Comparison of ENCODE assay signal across 18 cellular contexts in the genomic region with DNA sequence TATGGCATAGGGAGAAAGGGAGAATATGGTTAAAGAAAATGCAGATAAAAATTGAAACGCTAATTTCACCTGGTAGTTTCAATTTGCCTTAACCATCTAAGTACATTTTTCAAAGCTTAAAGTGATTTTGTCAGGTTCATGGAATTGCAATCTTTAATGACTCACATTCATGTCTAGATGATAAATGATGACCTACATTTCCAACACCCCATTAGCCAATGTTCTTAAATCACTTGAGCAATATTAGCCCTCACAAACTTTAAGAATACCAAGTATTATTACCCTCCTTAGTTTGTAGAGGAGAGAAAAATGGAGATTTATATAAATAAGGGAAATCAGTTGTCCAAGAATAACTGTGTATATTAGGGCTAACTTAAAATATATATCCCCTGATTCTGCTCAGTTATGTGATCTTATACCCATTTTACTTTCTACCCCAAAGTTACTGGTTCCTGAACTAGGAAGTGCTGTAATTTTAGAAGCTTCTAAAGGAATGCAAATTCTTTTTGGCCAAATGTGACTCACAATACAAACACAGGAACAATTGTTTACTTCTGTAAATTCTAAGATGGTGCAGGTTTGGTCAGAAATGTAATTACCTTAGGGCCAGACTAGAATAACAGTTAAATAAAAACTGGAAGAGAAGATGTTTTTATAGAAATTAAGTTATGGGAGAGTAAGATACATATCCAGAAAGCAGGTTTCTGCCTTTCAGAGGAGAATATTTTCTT. TPM values are rescaled to one million over a fixed set of nuclear protein-coding genes. Genes with fewer than 3 reads are reported as not detected.
DNase-seq lines count a peak whose midpoint lies in the region; ATAC-seq, FAIRE-seq and TF ChIP-seq lines count a peak whose summit lies in the region.
"Had no signal": no experiment of that assay in that cellular context is flagged by ENCODE, and none has a peak within 500 bp of the region (broad histone marks: within the 10 kb centered on the region; RNA-seq: fewer than 3 reads in every experiment).

No MANE protein-coding gene starts in this region.

- CTCF ChIA-PET in SK-N-SH (lab: Yijun Ruan, JAX) = interaction anchor here (1.5 to 2.0 kb wide), 2 partner anchors 11 to 27 kb away, joined by 3 to 4 read pairs; no protein-coding TSS in a partner anchor

- peak overlapping the region; percentile 61 for H3K4me2 ChIP-seq in SK-N-SH
- no peak overlapping the region for H3K4me2 ChIP-seq in fibroblast of lung (ENCODE audit: extremely low read depth, insufficient read depth, low read length)

- no peak for ATAC-seq in stimulated activated naive CD8-positive, alpha-beta T cell treated with anti-CD3 and anti-CD28 coated beads, Interleukin-15, Interleukin-2, amounts not matched to agents 100 U/mL and 50 U/mL, for 24 hours
- ATAC-seq in naive thymus-derived CD8-positive, alpha-beta T cell = no peak

- H3K27me3 ChIP-seq in SK-N-SH (ENCODE audit: insufficient read depth) (no peaks in the 10 kb centered on the region), fibroblast of lung (ENCODE audit: control insufficient read depth, insufficient read depth, low read length) (no peaks in the 10 kb centered on the region)
- H3K27me3 ChIP-seq: cardiac muscle cell, neutrophil, spleen had no signal

- no peak overlapping the region for H3K4me3 Mint-ChIP-seq in naive thymus-derived CD8-positive, alpha-beta T cell
- H3K4me3 Mint-ChIP-seq: memory B cell had no signal

- H3K36me3 Mint-ChIP-seq in naive thymus-derived CD8-positive, alpha-beta T cell = peaks cover 0 to 4% (median 0%) of the 10 kb centered on the region in 3 donors
- H3K36me3 Mint-ChIP-seq: memory B cell had no signal

- TF ChIP-seq EP300 in SK-N-SH (IDR thresholded peaks at IDR 0.05; ENCODE audit: borderline replicate concordance in 1 of 2, low read depth in 1 of 2, low read length in 1 of 2) = peak; percentile 22 to 50; a peak in 2 of 4 replicates

- no peaks in the 10 kb centered on the region for H3K4me1 Mint-ChIP-seq in naive thymus-derived CD8-positive, alpha-beta T cell
- H3K4me1 Mint-ChIP-seq: memory B cell had no signal

- H3K36me3 ChIP-seq in SK-N-SH (replicated peaks in 1 of 2; ENCODE audit: control insufficient read depth in 1 of 2, insufficient read depth in 2 of 2, low read length in 1 of 2) (no peaks in the 10 kb centered on the region), fibroblast of lung (ENCODE audit: control insufficient read depth, insufficient read depth, low read length) (no peaks in the 10 kb centered on the region)
- H3K36me3 ChIP-seq: cardiac muscle cell, neutrophil, spleen had no signal

- TF ChIP-seq RAD21 in SK-N-SH (IDR thresholded peaks at IDR 0.05; ENCODE audit: low read length) = no peak

- peaks cover 0 to 33% of the 10 kb centered on the region in 2 experiments for H3K4me1 ChIP-seq in SK-N-SH (ENCODE audit: control insufficient read depth in 1 of 2, insufficient read depth in 2 of 2, low read depth in 1 of 2, low read length in 1 of 2)
- peaks cover 13% of the 10 kb centered on the region for H3K4me1 ChIP-seq in fibroblast of lung (ENCODE audit: control insufficient read depth, extremely low read depth, insufficient read depth, low read length)
- H3K4me1 ChIP-seq: spleen had no signal

- peaks cover 31% of the 10 kb centered on the region for H3F3A ChIP-seq in SK-N-SH (replicated peaks; ENCODE audit: insufficient read depth)

- H3K27me3 Mint-ChIP-seq in naive thymus-derived CD8-positive, alpha-beta T cell = peaks cover 0 to 9% (median 0%) of the 10 kb centered on the region in 5 donors
- H3K27me3 Mint-ChIP-seq: memory B cell had no signal

- TF ChIP-seq CTCF in SK-N-SH (IDR thresholded peaks at IDR 0.05) = no peak
- no peak for TF ChIP-seq CTCF in fibroblast of lung (conservative IDR thresholded peaks at IDR 0.05 in 1 of 2, IDR thresholded peaks at IDR 0.05 in 1 of 2; ENCODE audit: low read depth in 1 of 2, low read length in 2 of 2)

- H3K9ac ChIP-seq in SK-N-SH = peak overlapping the region; percentile 30; the same call in 1 of the 2 replicates
- H3K9ac ChIP-seq in fibroblast of lung (ENCODE audit: insufficient read depth, low read length) = no peak overlapping the region

- H3K4me3 ChIP-seq in SK-N-SH (ENCODE audit: low read depth in 2 of 2, low read length in 1 of 2) = peak overlapping the region in 1 of 2 experiments; percentile 18; a peak in 2 of 4 replicates
- no peak overlapping the region for H3K4me3 ChIP-seq in fibroblast of lung (replicated peaks in 1 of 4; ENCODE audit: control extremely low read depth in 1 of 4, insufficient read depth in 1 of 4, low read depth in 3 of 4, low read length in 4 of 4)
- H3K4me3 ChIP-seq: cardiac muscle cell, spleen had no signal

- H3K9me2 ChIP-seq in SK-N-SH = 0 out of 2 replicates have a peak, but pooled peaks cover 4% of the 10 kb centered on the region

- POLR2A ChIA-PET in SK-N-SH (lab: Yijun Ruan, JAX) = no interaction called here
- POLR2A ChIA-PET in naive thymus-derived CD8-positive, alpha-beta T cell (lab: Charles Lee) = no interaction called here

- H3K9me3 Mint-ChIP-seq in naive thymus-derived CD8-positive, alpha-beta T cell = peaks cover 0 to 5% (median 0%) of the 10 kb centered on the region in 9 donors

- DNase-seq in DMS53 (lab: John Stamatoyannopoulos, UW) (peak; percentile 9), DMS53 treated with DMSO at 0.1 percent for 48 hours (lab: John Stamatoyannopoulos, UW; ENCODE audit: unreplicated experiment) (no peak), SK-N-SH (no peak), fibroblast of lung (ENCODE audit: low read depth in 2 of 2) (peak; percentile 68 to 86), urothelium cell line (ENCODE audit: low spot score) (peak; percentile 8), SKM-1 treated with dmso at 0.1 percent for 144 hours (lab: John Stamatoyannopoulos, UW; ENCODE audit: unreplicated experiment) (no peak)
- no peak for DNase-seq in stimulated activated naive CD8-positive, alpha-beta T cell treated with anti-CD3 and anti-CD28 coated beads, Interleukin-15, Interleukin-2, amounts not matched to agents 100 U/mL and 50 U/mL, for 24 hours
- no peak for DNase-seq in naive thymus-derived CD8-positive, alpha-beta T cell
- DNase-seq: activated gamma-delta T cell, NCI-H1694 treated with DMSO at 0.1 percent for 48 hours, NCI-H526, SHP77, spleen had no signal

- H3K27ac Mint-ChIP-seq in naive thymus-derived CD8-positive, alpha-beta T cell = no peak overlapping the region
- H3K27ac Mint-ChIP-seq: memory B cell had no signal

- H2AFZ ChIP-seq in SK-N-SH (ENCODE audit: low read depth) (no peak overlapping the region), fibroblast of lung (ENCODE audit: low read length) (no peak overlapping the region)

- WGBS in SK-N-SH (ENCODE audit: low lambda C conversion rate) = 48% methylated on average over 1 of the region's 1 CpG

- H3K9me3 ChIP-seq in SK-N-SH = no peaks in the 10 kb centered on the region
- H3K9me3 ChIP-seq in fibroblast of lung (ENCODE audit: control insufficient read depth, insufficient read depth, low read depth, low read length) = no peaks in the 10 kb centered on the region
- H3K9me3 ChIP-seq: neutrophil, spleen had no signal

- no peak for FAIRE-seq in urothelium cell line (lab: Jason Lieb, UNC)
- FAIRE-seq: TTC549 had no signal

- no peaks in the 10 kb centered on the region for H3K79me2 ChIP-seq in SK-N-SH (ENCODE audit: insufficient read depth)
- H3K79me2 ChIP-seq in fibroblast of lung (ENCODE audit: control insufficient read depth, insufficient read depth, low read length) = no peaks in the 10 kb centered on the region

- H4K20me1 ChIP-seq in SK-N-SH (ENCODE audit: insufficient read depth) (no peaks in the 10 kb centered on the region), fibroblast of lung (ENCODE audit: control insufficient read depth, extremely low read depth, insufficient read depth, low read length) (no peaks in the 10 kb centered on the region)

- H3K27ac ChIP-seq in SK-N-SH (ENCODE audit: low read depth in 2 of 2, low read length in 1 of 2) = peak overlapping the region; percentile 60 to 85; a peak in 3 of 4 replicates
- no peak overlapping the region for H3K27ac ChIP-seq in fibroblast of lung (ENCODE audit: insufficient read depth, low read length)
- H3K27ac ChIP-seq: 22Rv1, cardiac muscle cell, neutrophil, spleen had no signal

TF ChIP-seq in SK-N-SH, 30 proteins besides CTCF, POLR2A, EP300 and RAD21 (continues in another document):
- TF ChIP-seq, protein P1, sequence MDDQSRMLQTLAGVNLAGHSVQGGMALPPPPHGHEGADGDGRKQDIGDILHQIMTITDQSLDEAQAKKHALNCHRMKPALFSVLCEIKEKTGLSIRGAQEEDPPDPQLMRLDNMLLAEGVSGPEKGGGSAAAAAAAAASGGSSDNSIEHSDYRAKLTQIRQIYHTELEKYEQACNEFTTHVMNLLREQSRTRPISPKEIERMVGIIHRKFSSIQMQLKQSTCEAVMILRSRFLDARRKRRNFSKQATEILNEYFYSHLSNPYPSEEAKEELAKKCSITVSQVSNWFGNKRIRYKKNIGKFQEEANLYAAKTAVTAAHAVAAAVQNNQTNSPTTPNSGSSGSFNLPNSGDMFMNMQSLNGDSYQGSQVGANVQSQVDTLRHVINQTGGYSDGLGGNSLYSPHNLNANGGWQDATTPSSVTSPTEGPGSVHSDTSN (IDR thresholded peaks at IDR 0.05) = peak; percentile 89
- TF ChIP-seq IRF3 (IDR thresholded peaks at IDR 0.05; ENCODE audit: low read depth, low read length) (no peak), JUND (IDR thresholded peaks at IDR 0.05) (peak; percentile 61), RXRA (IDR thresholded peaks at IDR 0.05; ENCODE audit: borderline replicate concordance, low read depth) (no peak), MEF2A (IDR thresholded peaks at IDR 0.05; ENCODE audit: borderline replicate concordance, low read depth) (0 out of 2 replicates have a peak, but pooled peaks have one; percentile 23), MXI1 (IDR thresholded peaks at IDR 0.05; ENCODE audit: low read depth, low read length) (no peak), TEAD4 (IDR thresholded peaks at IDR 0.05; ENCODE audit: borderline replicate concordance, insufficient read depth) (peak; percentile 36; the same call in 1 of the 2 replicates)

RNA-seq across cellular contexts. Expression of gene TPBG, which starts 34.5 kb away (rescaled TPM):
- polyA plus RNA-seq in SK-N-SH (2012; rRNA removed) (128 and 147 TPM in 2 replicates), fibroblast of lung (54.6 and 60.6 TPM in 2 replicates)
- polyA plus RNA-seq in SK-N-SH (2012; cell fraction: cytosol; rRNA removed) = 94.4 and 101 TPM in 2 replicates
- polyA plus RNA-seq in SK-N-SH (2012; cell fraction: nucleus; rRNA removed) = 324 and 365 TPM in 2 replicates
- 24.9 and 31.0 TPM in 2 replicates for total RNA-seq in fibroblast of lung
- polyA plus RNA-seq in fibroblast of lung (2012) = 42.7 and 61.3 TPM in 2 replicates
- polyA minus RNA-seq in fibroblast of lung (ENCODE audit: low replicate concordance) = 22.7 and 27.5 TPM in 2 replicates
- not detected for total RNA-seq in naive thymus-derived CD8-positive, alpha-beta T cell
- polyA plus RNA-seq in naive thymus-derived CD8-positive, alpha-beta T cell = not detected

Comparison
In these comparisons a context has a peak if more than half of its experiments do, and no peak if none do; other contexts are left out.
1. DNase-seq: peak in DMS53 (single experiment), fibroblast of lung (2 of 2) and urothelium cell line (single experiment); none in DMS53 treated with DMSO at 0.1 percent for 48 hours (single experiment), SK-N-SH (single experiment), stimulated activated naive CD8-positive, alpha-beta T cell treated with anti-CD3 and anti-CD28 coated beads, Interleukin-15, Interleukin-2, amounts not matched to agents 100 U/mL and 50 U/mL, for 24 hours (single experiment), naive thymus-derived CD8-positive, alpha-beta T cell (0 of 10) and SKM-1 treated with dmso at 0.1 percent for 144 hours (single experiment).
2. RNA of gene TPBG, which starts 34.5 kb away (polyA plus RNA-seq): 94.4 to 365 TPM in SK-N-SH and 42.7 to 61.3 TPM in fibroblast of lung; not detected in naive thymus-derived CD8-positive, alpha-beta T cell; every median in the first group is over 10 times any median in the second.